10 cellular contexts compared by ENCODE assay signal in genomic region chr11:60978546-60979380, GRCh38. TPM values are rescaled to one million over a fixed set of nuclear protein-coding genes. Genes with fewer than 3 reads are reported as not detected.
DNase-seq lines count a peak whose midpoint lies in the region; ATAC-seq and TF ChIP-seq lines count a peak whose summit lies in the region.
"Had no signal": no experiment of that assay in that cellular context is flagged by ENCODE, and none has a peak within 500 bp of the region (broad histone marks: within the 10 kb centered on the region; RNA-seq: fewer than 3 reads in every experiment).

No MANE protein-coding gene starts in this region.

- peak overlapping the region; percentile 94 for H3K27ac Mint-ChIP-seq in CD4-positive, alpha-beta T cell
- peak overlapping the region; percentile 97 for H3K27ac Mint-ChIP-seq in activated T-cell treated with anti-CD3 and anti-CD28 coated beads, Interleukin-2, amount 50 U/mL, for 24 hours
- H3K27ac Mint-ChIP-seq in naive thymus-derived CD4-positive, alpha-beta T cell, result peak overlapping the region; percentile 91 to 100 (median 97)

- H3K9me3 Mint-ChIP-seq in CD4-positive, alpha-beta T cell, result no peaks in the 10 kb centered on the region
- H3K9me3 Mint-ChIP-seq in activated T-cell treated with anti-CD3 and anti-CD28 coated beads, Interleukin-2, amount 50 U/mL, for 24 hours, result no peaks in the 10 kb centered on the region
- H3K9me3 Mint-ChIP-seq in naive thymus-derived CD4-positive, alpha-beta T cell, result peaks cover 0 to 2% (median 0%) of the 10 kb centered on the region in 11 donors

- H3K36me3 ChIP-seq in naive thymus-derived CD4-positive, alpha-beta T cell (ENCODE audit: control insufficient read depth in 2 of 3, insufficient read depth in 3 of 3, low read length in 3 of 3), result peaks cover 7 to 33% (median 7%) of the 10 kb centered on the region in 3 experiments
- no peaks in the 10 kb centered on the region for H3K36me3 ChIP-seq in colonic mucosa
- H3K36me3 ChIP-seq: BE2C had no signal

- H3K4me3 ChIP-seq in naive thymus-derived CD4-positive, alpha-beta T cell (ENCODE audit: low read length), result peak overlapping the region; percentile 48
- H3K4me3 ChIP-seq in colonic mucosa, result no peak overlapping the region

- H3K27me3 Mint-ChIP-seq in CD4-positive, alpha-beta T cell, result no peaks in the 10 kb centered on the region
- H3K27me3 Mint-ChIP-seq in activated T-cell treated with anti-CD3 and anti-CD28 coated beads, Interleukin-2, amount 50 U/mL, for 24 hours, result no peaks in the 10 kb centered on the region
- no peaks in the 10 kb centered on the region for H3K27me3 Mint-ChIP-seq in naive thymus-derived CD4-positive, alpha-beta T cell

- TF ChIP-seq CTCF in CD4-positive, alpha-beta T cell (IDR thresholded peaks at IDR 0.05), result no peak
- no peak for TF ChIP-seq CTCF in colonic mucosa (IDR thresholded peaks at IDR 0.05)

- ATAC-seq in CD4-positive, alpha-beta T cell (ENCODE audit: poor library complexity), result peak; percentile 15
- ATAC-seq in naive thymus-derived CD4-positive, alpha-beta T cell, result peak; percentile 40
- no peak for ATAC-seq in left cardiac atrium

- H3K36me3 Mint-ChIP-seq in CD4-positive, alpha-beta T cell (ENCODE audit: low read depth), result peaks cover 97% of the 10 kb centered on the region
- peaks cover 95% of the 10 kb centered on the region for H3K36me3 Mint-ChIP-seq in activated T-cell treated with anti-CD3 and anti-CD28 coated beads, Interleukin-2, amount 50 U/mL, for 24 hours (ENCODE audit: low read depth)
- peaks cover 9 to 65% (median 40%) of the 10 kb centered on the region in 5 donors for H3K36me3 Mint-ChIP-seq in naive thymus-derived CD4-positive, alpha-beta T cell
- H3K36me3 Mint-ChIP-seq: brain had no signal

- H3K27me3 ChIP-seq in CD4-positive, alpha-beta T cell (ENCODE audit: control insufficient read depth, insufficient read depth, low read length), result no peaks in the 10 kb centered on the region
- H3K27me3 ChIP-seq in naive thymus-derived CD4-positive, alpha-beta T cell (ENCODE audit: control insufficient read depth in 2 of 2, insufficient read depth in 2 of 2, low read length in 2 of 2), result no peaks in the 10 kb centered on the region
- no peaks in the 10 kb centered on the region for H3K27me3 ChIP-seq in colonic mucosa
- H3K27me3 ChIP-seq: BE2C had no signal

- POLR2A ChIA-PET in CD4-positive, alpha-beta T cell (lab: Charles Lee), result interaction anchor here (0.6 to 5.1 kb wide), 17 partner anchors 25 to 150 kb away, joined by 3 to 57 read pairs (median 5); no protein-coding TSS in a partner anchor
- POLR2A ChIA-PET in naive thymus-derived CD4-positive, alpha-beta T cell (lab: Charles Lee), result interaction anchor here (0.7 to 2.8 kb wide), 17 partner anchors 61 to 151 kb away, joined by 3 to 14 read pairs (median 4); no protein-coding TSS in a partner anchor

- intact Hi-C loops in CD4-positive, alpha-beta T cell (cut with DNase I, micrococcal nuclease), result no loop called here
- intact Hi-C loops in naive thymus-derived CD4-positive, alpha-beta T cell (cut with micrococcal nuclease), result loop anchor here (1.0 to 2.0 kb wide), 3 partner anchors 8 to 70 kb away; no protein-coding TSS in a partner anchor
- intact Hi-C loops in left cardiac atrium (cut with DNase I) (no loop called here), colonic mucosa (cut with DNase I) (no loop called here)

- no peak overlapping the region for H3K9ac ChIP-seq in colonic mucosa (ENCODE audit: low read depth in 2 of 2, low read length in 2 of 2)

- DNase-seq in CD4-positive, alpha-beta T cell, result peak in 1 of 10 experiments; percentile 38
- DNase-seq in NCI-H1694 treated with DMSO at 0.1 percent for 48 hours (lab: John Stamatoyannopoulos, UW), result peak; percentile 44
- DNase-seq in activated T-cell treated with anti-CD3 and anti-CD28 coated beads, Interleukin-2, amount 50 U/mL, for 24 hours, result peak; percentile 84
- DNase-seq in naive thymus-derived CD4-positive, alpha-beta T cell, result peak in 2 of 9 donors; percentile 56 to 79
- no peak for DNase-seq in left cardiac atrium
- DNase-seq in colonic mucosa, result no peak
- no peak for DNase-seq in iPS-NIHi7 (ENCODE audit: extremely low spot score)
- DNase-seq in DMS53 (lab: John Stamatoyannopoulos, UW), result no peak
- DNase-seq: BE2C had no signal

- H3K4me1 ChIP-seq in naive thymus-derived CD4-positive, alpha-beta T cell (ENCODE audit: control insufficient read depth in 2 of 2, insufficient read depth in 2 of 2, low read length in 2 of 2), result peaks cover 64 to 83% of the 10 kb centered on the region in 2 donors
- no peaks in the 10 kb centered on the region for H3K4me1 ChIP-seq in colonic mucosa
- H3K4me1 ChIP-seq: BE2C had no signal

- H3K9me3 ChIP-seq in CD4-positive, alpha-beta T cell (ENCODE audit: control insufficient read depth, low read length), result no peaks in the 10 kb centered on the region
- no peaks in the 10 kb centered on the region for H3K9me3 ChIP-seq in naive thymus-derived CD4-positive, alpha-beta T cell (ENCODE audit: control insufficient read depth in 2 of 3, low read length in 3 of 3)
- no peaks in the 10 kb centered on the region for H3K9me3 ChIP-seq in colonic mucosa
- H3K9me3 ChIP-seq: BE2C had no signal

- H3K4me1 Mint-ChIP-seq in CD4-positive, alpha-beta T cell (ENCODE audit: low read depth), result peaks cover 87% of the 10 kb centered on the region
- H3K4me1 Mint-ChIP-seq in activated T-cell treated with anti-CD3 and anti-CD28 coated beads, Interleukin-2, amount 50 U/mL, for 24 hours (ENCODE audit: low read depth), result peaks cover 88% of the 10 kb centered on the region
- H3K4me1 Mint-ChIP-seq in naive thymus-derived CD4-positive, alpha-beta T cell, result peaks cover 34 to 87% (median 80%) of the 10 kb centered on the region in 7 donors

- peak overlapping the region; percentile 91 for H3K4me3 Mint-ChIP-seq in CD4-positive, alpha-beta T cell
- H3K4me3 Mint-ChIP-seq in activated T-cell treated with anti-CD3 and anti-CD28 coated beads, Interleukin-2, amount 50 U/mL, for 24 hours, result peak overlapping the region; percentile 88
- peak overlapping the region; percentile 80 to 93 (median 86) for H3K4me3 Mint-ChIP-seq in naive thymus-derived CD4-positive, alpha-beta T cell
- H3K4me3 Mint-ChIP-seq: brain had no signal

- CTCF ChIA-PET in CD4-positive, alpha-beta T cell (lab: Charles Lee), result interaction anchor here (0.8 to 1.6 kb wide), 5 partner anchors 9 to 86 kb away, joined by 3 to 7 read pairs (median 3); no protein-coding TSS in a partner anchor
- CTCF ChIA-PET in naive thymus-derived CD4-positive, alpha-beta T cell (lab: Charles Lee), result interaction anchor here (0.8 to 2.0 kb wide), 2 partner anchors 10 to 40 kb away, joined by 3 to 7 read pairs; no protein-coding TSS in a partner anchor

- peak overlapping the region; percentile 95 for H3K27ac ChIP-seq in CD4-positive, alpha-beta T cell (ENCODE audit: low read depth, low read length)
- peak overlapping the region; percentile 96 for H3K27ac ChIP-seq in naive thymus-derived CD4-positive, alpha-beta T cell (ENCODE audit: low read depth, low read length)
- H3K27ac ChIP-seq in colonic mucosa, result no peak overlapping the region

RNA-seq across cellular contexts. Expression of gene CD6, which starts 7.3 kb away (rescaled TPM):
- 100 to 1,000 TPM; 814 to 827 TPM for total RNA-seq in CD4-positive, alpha-beta T cell
- 100 to 1,000 TPM; 361 to 653 (median 430) TPM for total RNA-seq in naive thymus-derived CD4-positive, alpha-beta T cell
- 100 to 1,000 TPM; 195 to 303 TPM for polyA plus RNA-seq in naive thymus-derived CD4-positive, alpha-beta T cell
- total RNA-seq in left cardiac atrium, result 1 to 10 TPM in 1 of 2 donors, under 1 TPM in 1; 0.65 to 1.2 TPM
- total RNA-seq in colonic mucosa, result 1 to 10 TPM; 3.0 to 3.8 TPM

RNA-seq across cellular contexts. Expression of gene SLC15A3, which starts 26.8 kb away (rescaled TPM):
- 10 to 100 TPM; 10.5 to 11.9 TPM for total RNA-seq in CD4-positive, alpha-beta T cell
- total RNA-seq in naive thymus-derived CD4-positive, alpha-beta T cell, result 100 to 1,000 TPM in 1 of 5 experiments, 10 to 100 TPM in 3, 1 to 10 TPM in 1; 2.9 to 101 (median 10.8) TPM
- 1 to 10 TPM in 1 of 2 donors, under 1 TPM in 1; 0.85 to 2.6 TPM for polyA plus RNA-seq in naive thymus-derived CD4-positive, alpha-beta T cell
- 10 to 100 TPM; 24.8 to 30.6 TPM for total RNA-seq in left cardiac atrium
- total RNA-seq in colonic mucosa, result 10 to 100 TPM in 1 of 2 donors, 1 to 10 TPM in 1; 6.6 to 14.4 TPM

RNA-seq across cellular contexts. Expression of gene TMEM132A, which starts 54.5 kb away (rescaled TPM):
- total RNA-seq in CD4-positive, alpha-beta T cell, result not detected
- total RNA-seq in naive thymus-derived CD4-positive, alpha-beta T cell, result under 1 TPM in 2 of 5 experiments, not detected in 3; 0.57 to 0.58 TPM
- not detected for polyA plus RNA-seq in naive thymus-derived CD4-positive, alpha-beta T cell
- total RNA-seq in left cardiac atrium (1 to 10 TPM; 5.1 to 9.7 TPM), colonic mucosa (10 to 100 TPM; 12.3 to 20.7 TPM)

Comparison
In these comparisons a context has a peak if more than half of its experiments do, and no peak if none do; other contexts are left out.
1. ATAC-seq: peak in CD4-positive, alpha-beta T cell (single experiment) and naive thymus-derived CD4-positive, alpha-beta T cell (single experiment); none in left cardiac atrium (0 of 2).
2. DNase-seq: peak in NCI-H1694 treated with DMSO at 0.1 percent for 48 hours (single experiment) and activated T-cell treated with anti-CD3 and anti-CD28 coated beads, Interleukin-2, amount 50 U/mL, for 24 hours (single experiment); none in left cardiac atrium (single experiment), colonic mucosa (single experiment), iPS-NIHi7 (single experiment) and DMS53 (single experiment).
3. RNA of gene CD6, which starts 7.3 kb away (total RNA-seq): 814 to 827 TPM in CD4-positive, alpha-beta T cell and 361 to 653 TPM in naive thymus-derived CD4-positive, alpha-beta T cell; 3.0 to 3.8 TPM in colonic mucosa and 0.65 to 1.2 TPM in left cardiac atrium; every median in the first group is over 10 times any median in the second.
4. intact Hi-C loops: an anchor here in naive thymus-derived CD4-positive, alpha-beta T cell (1.0 to 2.0 kb wide); none called in CD4-positive, alpha-beta T cell, left cardiac atrium and colonic mucosa.
5. Peak in every context shown above with its lines, with median percentiles within 50 percentile points of each other: H3K27ac Mint-ChIP-seq and H3K4me3 Mint-ChIP-seq.